Comparison of ENCODE assay signal across 8 cellular contexts in the genomic region with DNA sequence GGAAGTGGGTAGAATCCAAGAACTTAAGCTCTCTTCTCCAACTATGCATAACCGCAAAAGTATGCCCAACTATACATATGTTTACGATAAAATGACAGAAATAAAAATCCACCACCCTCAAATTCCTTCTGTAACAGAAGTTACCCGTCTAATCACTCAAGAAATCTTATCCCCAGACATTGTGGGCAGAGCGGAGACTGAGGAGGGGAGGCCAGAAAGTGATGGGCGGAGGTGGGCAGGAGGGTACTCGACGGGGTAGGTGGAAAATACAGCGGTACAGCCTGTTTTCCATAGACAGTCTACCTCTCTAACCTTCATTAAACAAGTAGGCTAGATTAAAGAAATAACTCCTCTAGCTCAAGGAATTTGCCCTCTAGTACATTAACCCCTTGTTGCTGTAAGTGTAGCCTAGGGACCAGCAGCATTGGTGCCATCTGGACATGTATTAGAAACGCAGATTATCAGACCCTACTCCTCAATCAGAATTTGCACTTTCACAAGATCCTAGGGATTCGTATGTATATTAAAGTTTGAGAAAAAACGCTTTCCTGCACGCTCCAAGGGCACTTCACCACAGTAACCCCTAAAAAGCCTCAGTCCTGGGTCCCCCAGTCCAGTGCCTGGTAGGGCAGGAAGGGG. TPM values are rescaled to one million over a fixed set of nuclear protein-coding genes. Genes with fewer than 3 reads are reported as not detected.
DNase-seq lines count a peak whose midpoint lies in the region; ATAC-seq and TF ChIP-seq lines count a peak whose summit lies in the region.

No MANE protein-coding gene starts in this region.

- H3K27ac Mint-ChIP-seq in activated naive CD4-positive, alpha-beta T cell treated with anti-CD3 and anti-CD28 coated beads, Interleukin-2, amount 50 U/mL, for 72 hours: peak overlapping the region; percentile 91 to 100

- H3K4me3 ChIP-seq in AG10803 (ENCODE audit: low read length): peak overlapping the region; percentile 90
- peak overlapping the region; percentile 72 to 93 (median 91) for H3K4me3 ChIP-seq in right lobe of liver
- peak overlapping the region; percentile 62 to 66 for H3K4me3 ChIP-seq in aorta (ENCODE audit: low read length in 2 of 2)

- H3K9me3 ChIP-seq in right lobe of liver (no peaks in the 10 kb centered on the region), aorta (ENCODE audit: control insufficient read depth, low read length) (no peaks in the 10 kb centered on the region)

- H3K4me1 ChIP-seq in right lobe of liver (peaks cover 0 to 37% (median 10%) of the 10 kb centered on the region in 4 donors), aorta (ENCODE audit: control insufficient read depth in 1 of 2, insufficient read depth in 2 of 2, low read length in 2 of 2) (peaks cover 0 to 5% of the 10 kb centered on the region in 2 donors)

- no peaks in the 10 kb centered on the region for H3K36me3 Mint-ChIP-seq in activated naive CD4-positive, alpha-beta T cell treated with anti-CD3 and anti-CD28 coated beads, Interleukin-2, amount 50 U/mL, for 72 hours

- no peak for TF ChIP-seq POLR2A in right lobe of liver (IDR thresholded peaks at IDR 0.05)

- H3K27ac ChIP-seq in right lobe of liver (peak overlapping the region; percentile 9 to 98 (median 96)), aorta (ENCODE audit: low read depth in 1 of 2, low read length in 2 of 2) (no peak overlapping the region), caudate nucleus (ENCODE audit: low read depth, low read length) (no peak overlapping the region)

- peak; percentile 13 for ATAC-seq in GM19043 (IDR thresholded peaks at IDR 0.05; ENCODE audit: low read depth, unreplicated experiment)
- peak; percentile 16 for ATAC-seq in HG03159 (IDR thresholded peaks at IDR 0.05; ENCODE audit: unreplicated experiment)
- ATAC-seq in activated naive CD4-positive, alpha-beta T cell treated with anti-CD3 and anti-CD28 coated beads, Interleukin-2, amount 50 U/mL, for 72 hours: peak; percentile 0 to 1
- ATAC-seq in right lobe of liver: no peak
- no peak for ATAC-seq in aorta (ENCODE audit: low FRiP score)

- WGBS in right lobe of liver (ENCODE audit: insufficient coverage, low coverage, low lambda C conversion rate, missing lambda C conversion rate): 41% methylated on average over 12 of the region's 12 CpGs
- 28 to 34% methylated on average over 12 of the region's 12 CpGs for WGBS in aorta, 2 donors

- H3K36me3 ChIP-seq in right lobe of liver (no peaks in the 10 kb centered on the region), aorta (ENCODE audit: control insufficient read depth in 1 of 2, insufficient read depth in 2 of 2, low read length in 1 of 2) (no peaks in the 10 kb centered on the region)

- intact Hi-C loops in right lobe of liver (cut with DNase I): no loop called here
- intact Hi-C loops in aorta (cut with DNase I): no loop called here

- H3K9me3 Mint-ChIP-seq in activated naive CD4-positive, alpha-beta T cell treated with anti-CD3 and anti-CD28 coated beads, Interleukin-2, amount 50 U/mL, for 72 hours: no peaks in the 10 kb centered on the region

- H3K27me3 ChIP-seq in right lobe of liver: no peaks in the 10 kb centered on the region
- no peaks in the 10 kb centered on the region for H3K27me3 ChIP-seq in aorta (ENCODE audit: control insufficient read depth in 1 of 2, insufficient read depth in 2 of 2, low read length in 1 of 2)

- no peak for DNase-seq in AG10803 (ENCODE audit: low read depth)
- DNase-seq in activated naive CD4-positive, alpha-beta T cell treated with anti-CD3 and anti-CD28 coated beads, Interleukin-2, amount 50 U/mL, for 72 hours (ENCODE audit: low spot score in 2 of 2): no peak
- DNase-seq in right lobe of liver: no peak
- DNase-seq in aorta: peak in 1 of 2 donors; percentile 40
- no peak for DNase-seq in caudate nucleus (lab: John Stamatoyannopoulos, UW)
- DNase-seq in SIG-M5 treated with dmso at 0.1 percent for 504 hours (lab: John Stamatoyannopoulos, UW; ENCODE audit: unreplicated experiment): no peak

- no peak for TF ChIP-seq CTCF in AG10803 (conservative IDR thresholded peaks at IDR 0.05; ENCODE audit: low read length)
- no peak for TF ChIP-seq CTCF in right lobe of liver (IDR thresholded peaks at IDR 0.05)

RNA-seq across cellular contexts. Expression of a gene that starts 0.6 kb away (rescaled TPM):
- 1 to 10 TPM; 2.4 to 6.7 TPM for total RNA-seq in activated naive CD4-positive, alpha-beta T cell treated with anti-CD3 and anti-CD28 coated beads, Interleukin-2, amount 50 U/mL, for 72 hours
- total RNA-seq in right lobe of liver (1 to 10 TPM in 4 of 6 experiments, under 1 TPM in 2; 0.37 to 2.0 (median 1.4) TPM), aorta (1 to 10 TPM in 1 of 2 donors, under 1 TPM in 1; 0.29 to 1.5 TPM)
- polyA plus RNA-seq in aorta: 1 to 10 TPM in 1 of 2 donors, not detected in 1; 1.4 TPM

RNA-seq across cellular contexts. Expression of a gene that starts 0.7 kb away (rescaled TPM):
- 10 to 100 TPM; 22.3 to 28.3 TPM for total RNA-seq in activated naive CD4-positive, alpha-beta T cell treated with anti-CD3 and anti-CD28 coated beads, Interleukin-2, amount 50 U/mL, for 72 hours
- total RNA-seq in right lobe of liver: 10 to 100 TPM; 17.9 to 34.1 (median 28.0) TPM
- total RNA-seq in aorta: 10 to 100 TPM; 43.9 to 46.2 TPM
- 10 to 100 TPM; 17.3 to 22.0 TPM for polyA plus RNA-seq in aorta

Comparison
In these comparisons a context has a peak if more than half of its experiments do, and no peak if none do; other contexts are left out.
1. ATAC-seq: peak in GM19043 (single experiment), HG03159 (single experiment) and activated naive CD4-positive, alpha-beta T cell treated with anti-CD3 and anti-CD28 coated beads, Interleukin-2, amount 50 U/mL, for 72 hours (2 of 2); none in right lobe of liver (0 of 4) and aorta (single experiment).
2. H3K27ac ChIP-seq: peak in right lobe of liver (3 of 3); none in aorta (0 of 2) and caudate nucleus (single experiment).
3. Peak in every context shown above with its lines, with median percentiles within 50 percentile points of each other: H3K4me3 ChIP-seq.